ENCODE assay signal across 4 cellular contexts in the genomic region with DNA sequence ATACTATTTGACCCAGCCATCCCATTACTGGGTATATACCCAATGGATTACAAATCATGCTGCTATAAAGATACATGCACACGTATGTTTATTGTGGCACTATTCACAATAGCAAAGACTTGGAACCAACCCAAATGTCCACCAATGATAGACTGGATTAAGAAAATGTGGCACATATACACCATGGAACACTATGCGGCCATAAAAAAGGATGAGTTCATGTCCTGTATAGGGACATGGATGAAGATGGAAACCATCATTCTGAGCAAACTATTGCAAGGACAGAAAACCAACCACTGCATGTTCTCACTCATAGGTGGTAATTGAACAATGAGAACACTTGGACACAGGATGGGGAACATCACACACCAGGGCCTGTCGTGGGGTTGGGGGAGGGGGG. TPM values are rescaled to one million over a fixed set of nuclear protein-coding genes. Genes with fewer than 3 reads are reported as not detected.
"Had no signal": no experiment of that assay in that cellular context is flagged by ENCODE, and none has a peak within 500 bp of the region (broad histone marks: within the 10 kb centered on the region; RNA-seq: fewer than 3 reads in every experiment).

No MANE protein-coding gene starts in this region.

RNA-seq across cellular contexts. Expression of gene RDH16, which starts 16.8 kb away (rescaled TPM):
- total RNA-seq: LHCN-M2, M059J had no signal

RNA-seq across cellular contexts. Expression of gene SDR9C7, which starts 40.0 kb away (rescaled TPM):
- total RNA-seq: LHCN-M2, M059J, MCF 10A, NCI-H460 had no signal

RNA-seq across cellular contexts. Expression of gene TAC3, which starts 42.1 kb away (rescaled TPM):
- total RNA-seq: M059J, MCF 10A, NCI-H460 had no signal
